In genomic region chr2:28894470-28895188, GRCh38 we compare ENCODE assay signal across 8 cellular contexts. TPM values are rescaled to one million over a fixed set of nuclear protein-coding genes. Genes with fewer than 3 reads are reported as not detected.
DNase-seq lines count a peak whose midpoint lies in the region; ATAC-seq and TF ChIP-seq lines count a peak whose summit lies in the region.

A gene with protein sequence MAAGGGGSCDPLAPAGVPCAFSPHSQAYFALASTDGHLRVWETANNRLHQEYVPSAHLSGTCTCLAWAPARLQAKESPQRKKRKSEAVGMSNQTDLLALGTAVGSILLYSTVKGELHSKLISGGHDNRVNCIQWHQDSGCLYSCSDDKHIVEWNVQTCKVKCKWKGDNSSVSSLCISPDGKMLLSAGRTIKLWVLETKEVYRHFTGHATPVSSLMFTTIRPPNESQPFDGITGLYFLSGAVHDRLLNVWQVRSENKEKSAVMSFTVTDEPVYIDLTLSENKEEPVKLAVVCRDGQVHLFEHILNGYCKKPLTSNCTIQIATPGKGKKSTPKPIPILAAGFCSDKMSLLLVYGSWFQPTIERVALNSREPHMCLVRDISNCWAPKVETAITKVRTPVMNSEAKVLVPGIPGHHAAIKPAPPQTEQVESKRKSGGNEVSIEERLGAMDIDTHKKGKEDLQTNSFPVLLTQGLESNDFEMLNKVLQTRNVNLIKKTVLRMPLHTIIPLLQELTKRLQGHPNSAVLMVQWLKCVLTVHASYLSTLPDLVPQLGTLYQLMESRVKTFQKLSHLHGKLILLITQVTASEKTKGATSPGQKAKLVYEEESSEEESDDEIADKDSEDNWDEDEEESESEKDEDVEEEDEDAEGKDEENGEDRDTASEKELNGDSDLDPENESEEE (plus strand): TSS chr2:28894667. CDS start chr2:28894699, 32 bp downstream.

- H3K79me2 ChIP-seq in mammary epithelial cell (ENCODE audit: insufficient read depth, low read length) (peaks cover 52% of the 10 kb centered on the region), smooth muscle cell (ENCODE audit: low read depth) (peaks cover 51% of the 10 kb centered on the region)

- BruUV-seq in mammary epithelial cell (replicated peaks; lab: Mats Ljungman, UMichigan), result no TSS peak

- peaks cover 29% of the 10 kb centered on the region for H4K20me1 ChIP-seq in mammary epithelial cell (ENCODE audit: insufficient read depth, low read length)
- peaks cover 48% of the 10 kb centered on the region for H4K20me1 ChIP-seq in smooth muscle cell (ENCODE audit: low read depth)

- H3K4me2 ChIP-seq in mammary epithelial cell (ENCODE audit: insufficient read depth, low read depth, low read length) (peak within 1 kb of the TSS; percentile 85), smooth muscle cell (peak within 1 kb of the TSS; percentile 100)

- H3K4me3 ChIP-seq in WERI-Rb-1 (ENCODE audit: low read depth, low read length) (peak within 1 kb of the TSS; percentile 76), mammary epithelial cell (replicated peaks in 1 of 3; ENCODE audit: insufficient read depth in 1 of 3, low read depth in 2 of 3, low read length in 3 of 3) (peak within 1 kb of the TSS; percentile 74 to 99 (median 98)), smooth muscle cell (peak within 1 kb of the TSS; percentile 90)

- dilution Hi-C loops in mammary epithelial cell (cut with HindIII; ENCODE audit: low sequenced_read_pairs), result no loop called here

- H3K27ac ChIP-seq in WERI-Rb-1 (peak within 1 kb of the TSS; percentile 83), mammary epithelial cell (ENCODE audit: insufficient read depth, low read depth, low read length) (peak within 1 kb of the TSS; percentile 76), smooth muscle cell (ENCODE audit: low read depth) (peak within 1 kb of the TSS; percentile 88)

- WGBS in mammary epithelial cell (ENCODE audit: low coverage, missing lambda C conversion rate), result 2% methylated on average over 12 of the region's 79 CpGs
- under 1% methylated on average over 66 of the region's 79 CpGs for WGBS in smooth muscle cell (ENCODE audit: low lambda C conversion rate)

- TF ChIP-seq CTCF in WERI-Rb-1 (IDR thresholded peaks at IDR 0.05; ENCODE audit: low read depth, low read length), result no peak
- no peak for TF ChIP-seq CTCF in mammary epithelial cell (conservative IDR thresholded peaks at IDR 0.05 in 1 of 2, IDR thresholded peaks at IDR 0.05 in 1 of 2; ENCODE audit: extremely low read depth in 1 of 2, insufficient read depth in 1 of 2, low read depth in 1 of 2, low read length in 2 of 2)
- no peak for TF ChIP-seq CTCF in smooth muscle cell (IDR thresholded peaks at IDR 0.05; ENCODE audit: borderline replicate concordance, insufficient read depth, poor library complexity, severe bottlenecking)

- CTCF ChIA-PET in mammary epithelial cell (lab: Charles Lee; ENCODE audit: low non-redundant PET), result no interaction called here

- H3K4me1 ChIP-seq in mammary epithelial cell (ENCODE audit: insufficient read depth, low read length) (peaks cover 21% of the 10 kb centered on the region), smooth muscle cell (ENCODE audit: low read depth) (peaks cover 18% of the 10 kb centered on the region)

- H3K9me3 ChIP-seq in WERI-Rb-1 (ENCODE audit: severe bottlenecking) (no peaks in the 10 kb centered on the region), mammary epithelial cell (replicated peaks; ENCODE audit: insufficient read depth, low read length) (no peaks in the 10 kb centered on the region), smooth muscle cell (replicated peaks; ENCODE audit: low read depth) (no peaks in the 10 kb centered on the region)

- DNase-seq in ACHN (peak; percentile 99), NCI-H2227 (lab: John Stamatoyannopoulos, UW; ENCODE audit: unreplicated experiment) (peak; percentile 99), WERI-Rb-1 (peak; percentile 100), mammary epithelial cell (peak; percentile 98), iPS-NIHi11 (ENCODE audit: low spot score) (peak; percentile 98), smooth muscle cell (lab: John Stamatoyannopoulos, UW; ENCODE audit: unreplicated experiment) (peak; percentile 81)

- H2AFZ ChIP-seq in mammary epithelial cell (ENCODE audit: low read depth, low read length), result peak within 1 kb of the TSS; percentile 77
- peak within 1 kb of the TSS; percentile 83 for H2AFZ ChIP-seq in smooth muscle cell (ENCODE audit: low read depth)

- H3F3A ChIP-seq in smooth muscle cell (ENCODE audit: low read depth), result peaks cover 6% of the 10 kb centered on the region

- ATAC-seq in GM18873 (IDR thresholded peaks at IDR 0.05; ENCODE audit: low FRiP score, unreplicated experiment), result peak; percentile 81
- ATAC-seq in HG03139 (IDR thresholded peaks at IDR 0.05; ENCODE audit: unreplicated experiment), result peak; percentile 89

- H3K9ac ChIP-seq in mammary epithelial cell (ENCODE audit: insufficient read depth, low read length) (peak within 1 kb of the TSS; percentile 89), smooth muscle cell (ENCODE audit: low read depth) (peak within 1 kb of the TSS; percentile 90)

- H3K36me3 ChIP-seq in WERI-Rb-1 (peaks cover 17% of the 10 kb centered on the region), mammary epithelial cell (ENCODE audit: insufficient read depth, low read length) (peaks cover 4% of the 10 kb centered on the region), smooth muscle cell (ENCODE audit: low read depth) (no peaks in the 10 kb centered on the region)

- intact Hi-C loops in mammary epithelial cell (cut with micrococcal nuclease), result loop anchor here (1.0 kb wide), 3 partner anchors 24 to 328 kb away; partner anchors contain the start of gene TRMT61B

- no peaks in the 10 kb centered on the region for H3K27me3 ChIP-seq in WERI-Rb-1 (ENCODE audit: insufficient read depth, low read depth, severe bottlenecking)
- no peaks in the 10 kb centered on the region for H3K27me3 ChIP-seq in mammary epithelial cell (ENCODE audit: insufficient read depth, low read length)
- H3K27me3 ChIP-seq in smooth muscle cell (ENCODE audit: low read depth), result no peaks in the 10 kb centered on the region

- in situ Hi-C loops in ACHN (cut with HindIII; ENCODE audit: low pct_ligation_motif_present, low pct_unique_long_range_greater_than_20kb, low sequenced_read_pairs), result no loop called here
- in situ Hi-C loops in mammary epithelial cell (cut with MboI; ENCODE audit: low sequenced_read_pairs in 2 of 2), result no loop called here

RNA-seq across cellular contexts. Expression of the gene that starts here (rescaled TPM):
- total RNA-seq in mammary epithelial cell (100 to 1,000 TPM; 106 to 122 TPM), smooth muscle cell (37.8 and 44.9 TPM in 2 replicates)
- polyA plus RNA-seq in mammary epithelial cell (86.2 TPM), smooth muscle cell (12.5 and 27.5 TPM in 2 replicates)
- polyA minus RNA-seq in mammary epithelial cell, result 88.2 TPM

Comparison
In these comparisons a context has a peak if more than half of its experiments do, and no peak if none do; other contexts are left out.
1. Peak in every context shown above with its lines: DNase-seq, ATAC-seq, H3K4me3 ChIP-seq and H3K27ac ChIP-seq.